In genomic region chr10:71232089-71232998, GRCh38 we compare ENCODE assay signal across 12 cellular contexts. TPM values are rescaled to one million over a fixed set of nuclear protein-coding genes. Genes with fewer than 3 reads are reported as not detected.
DNase-seq lines count a peak whose midpoint lies in the region; ATAC-seq, FAIRE-seq and TF ChIP-seq lines count a peak whose summit lies in the region.
"Had no signal": no experiment of that assay in that cellular context is flagged by ENCODE, and none has a peak within 500 bp of the region (broad histone marks: within the 10 kb centered on the region; RNA-seq: fewer than 3 reads in every experiment).

No MANE protein-coding gene starts in this region.

- no peaks in the 10 kb centered on the region for H3K36me3 ChIP-seq in pancreas

- H3K27ac ChIP-seq in pancreas: peak overlapping the region in 2 of 4 donors; percentile 30 to 47

- CTCF ChIA-PET in Calu3 (lab: Charles Lee): interaction anchor here (0.6 kb wide), 1 partner anchor 309 kb away, joined by 3 read pairs; no protein-coding TSS in a partner anchor

- no peaks in the 10 kb centered on the region for H3K9me3 ChIP-seq in pancreas

- intact Hi-C loops in pancreas (cut with DNase I): no loop called here
- intact Hi-C loops in Calu3 (cut with micrococcal nuclease; ENCODE audit: unreplicated experiment): no loop called here

- H3K27me3 Mint-ChIP-seq in Calu3 (ENCODE audit: unreplicated experiment): peaks cover 98% of the 10 kb centered on the region

- peaks cover 6 to 16% (median 11%) of the 10 kb centered on the region in 3 donors for H3K4me1 ChIP-seq in pancreas

- ATAC-seq in pancreas (peak; percentile 86 to 95 (median 90)), HG02852 (IDR thresholded peaks at IDR 0.05; ENCODE audit: unreplicated experiment) (no peak)
- no peak for ATAC-seq in activated CD4-positive, CD25-positive, alpha-beta regulatory T cell treated with anti-CD3 and anti-CD28 coated beads, Interleukin-2, amount 50 U/mL, for 24 hours
- ATAC-seq: CD8-positive, alpha-beta T cell had no signal

- H3K4me1 Mint-ChIP-seq in Calu3 (ENCODE audit: low read depth, unreplicated experiment): no peaks in the 10 kb centered on the region

- BruUV-seq in Calu3 (replicated peaks; lab: Mats Ljungman, UMichigan): no TSS peak

- H3K4me3 Mint-ChIP-seq in Calu3 (ENCODE audit: low read depth, unreplicated experiment): no peak overlapping the region
- H3K4me3 Mint-ChIP-seq: CD8-positive, alpha-beta T cell had no signal

- no peak for FAIRE-seq in pancreas (lab: Jason Lieb, UNC)
- FAIRE-seq: TTC549 had no signal

- DNase-seq in DMS79 (lab: John Stamatoyannopoulos, UW): peak; percentile 61
- DNase-seq in RPMI7951 (ENCODE audit: low read depth): peak; percentile 60
- peak; percentile 99 for DNase-seq in globus pallidus (ENCODE audit: low spot score)
- peak; percentile 73 to 94 (median 86) for DNase-seq in pancreas
- no peak for DNase-seq in Calu3
- DNase-seq in NCI-H774 (lab: John Stamatoyannopoulos, UW): no peak
- DNase-seq: CD8-positive, alpha-beta T cell; kidney glomerular epithelial cell; MV-4-11 had no signal

- H3K9me3 Mint-ChIP-seq in Calu3 (ENCODE audit: low read depth, unreplicated experiment): no peaks in the 10 kb centered on the region
- H3K9me3 Mint-ChIP-seq: CD8-positive, alpha-beta T cell had no signal

- TF ChIP-seq CTCF in pancreas (IDR thresholded peaks at IDR 0.05) (no peak), Calu3 (IDR thresholded peaks at IDR 0.05; ENCODE audit: unreplicated experiment) (no peak)

- WGBS in pancreas, 2 donors: 25 to 29% methylated on average over 13 of the region's 13 CpGs

- H3K36me3 Mint-ChIP-seq in Calu3 (ENCODE audit: insufficient read depth, unreplicated experiment): no peaks in the 10 kb centered on the region
- H3K36me3 Mint-ChIP-seq: CD8-positive, alpha-beta T cell had no signal

- H3K27me3 ChIP-seq in pancreas: no peaks in the 10 kb centered on the region

- no peak overlapping the region for H3K27ac Mint-ChIP-seq in Calu3 (ENCODE audit: unreplicated experiment)
- H3K27ac Mint-ChIP-seq: CD8-positive, alpha-beta T cell had no signal

- H3K4me3 ChIP-seq in pancreas: no peak overlapping the region

RNA-seq across cellular contexts. Expression of gene UNC5B, which starts 20.0 kb away (rescaled TPM):
- total RNA-seq in RPMI7951 (2014; rRNA removed; shearing (Covaris generic)): 19.3 and 25.3 TPM in 2 replicates
- total RNA-seq in pancreas: 1 to 10 TPM; 2.8 to 7.7 (median 4.4) TPM
- 1 to 10 TPM; 2.4 to 4.8 TPM for polyA plus RNA-seq in pancreas
- 0.07 and 0.39 TPM in 2 replicates for total RNA-seq in Calu3 (2022)

Comparison
In these comparisons a context has a peak if more than half of its experiments do, and no peak if none do; other contexts are left out.
1. DNase-seq: peak in DMS79 (single experiment), RPMI7951 (single experiment), globus pallidus (single experiment) and pancreas (6 of 6); none in Calu3 (single experiment) and NCI-H774 (single experiment).
2. ATAC-seq: peak in pancreas (4 of 4); none in HG02852 (single experiment) and activated CD4-positive, CD25-positive, alpha-beta regulatory T cell treated with anti-CD3 and anti-CD28 coated beads, Interleukin-2, amount 50 U/mL, for 24 hours (0 of 2).